ENCODE assay signal across 14 cellular contexts in genomic region chr1:222750651-222751050, GRCh38. TPM values are rescaled to one million over a fixed set of nuclear protein-coding genes. Genes with fewer than 3 reads are reported as not detected.
DNase-seq lines count a peak whose midpoint lies in the region; ATAC-seq lines count a peak whose summit lies in the region.
"Had no signal": no experiment of that assay in that cellular context is flagged by ENCODE, and none has a peak within 500 bp of the region (broad histone marks: within the 10 kb centered on the region; RNA-seq: fewer than 3 reads in every experiment).

No MANE protein-coding gene starts in this region.

- H3K27me3 Mint-ChIP-seq in activated T-cell treated with anti-CD3 and anti-CD28 coated beads, Interleukin-2, amount 50 U/mL, for 4 hours (ENCODE audit: low read depth), result no peaks in the 10 kb centered on the region

- peak; percentile 15 to 65 for DNase-seq in NOMO-1 (lab: John Stamatoyannopoulos, UW; ENCODE audit: unreplicated experiment in 2 of 2)
- no peak for DNase-seq in NOMO-1 treated with dmso at 0.1 percent for 144 hours (lab: John Stamatoyannopoulos, UW; ENCODE audit: unreplicated experiment)
- DNase-seq in RKO (ENCODE audit: low spot score), result no peak
- no peak for DNase-seq in NCI-H2227 treated with DMSO at 0.1 percent for 48 hours (lab: John Stamatoyannopoulos, UW)
- DNase-seq in activated T-cell treated with anti-CD3 and anti-CD28 coated beads, Interleukin-2, amount 50 U/mL, for 4 hours, result no peak
- DNase-seq in NCI-H2029 treated with DMSO at 0.1 percent for 48 hours (lab: John Stamatoyannopoulos, UW), result no peak
- DNase-seq: 8988T, trophoblast cell had no signal

- ATAC-seq in HG02610 (IDR thresholded peaks at IDR 0.05; ENCODE audit: unreplicated experiment) (peak; percentile 76), HG03460 (IDR thresholded peaks at IDR 0.05; ENCODE audit: unreplicated experiment) (peak; percentile 92)
- ATAC-seq in activated T-cell treated with anti-CD3 and anti-CD28 coated beads, Interleukin-2, amount 50 U/mL, for 4 hours, result no peak

- H3K36me3 Mint-ChIP-seq in activated T-cell treated with anti-CD3 and anti-CD28 coated beads, Interleukin-2, amount 50 U/mL, for 4 hours (ENCODE audit: insufficient read depth), result no peaks in the 10 kb centered on the region

- no peaks in the 10 kb centered on the region for H3K9me3 Mint-ChIP-seq in activated T-cell treated with anti-CD3 and anti-CD28 coated beads, Interleukin-2, amount 50 U/mL, for 4 hours

- H3K4me1 Mint-ChIP-seq in activated T-cell treated with anti-CD3 and anti-CD28 coated beads, Interleukin-2, amount 50 U/mL, for 4 hours (ENCODE audit: low read depth), result no peaks in the 10 kb centered on the region

- H3K4me3 Mint-ChIP-seq in activated T-cell treated with anti-CD3 and anti-CD28 coated beads, Interleukin-2, amount 50 U/mL, for 4 hours, result no peak overlapping the region

RNA-seq across cellular contexts. Expression of gene FAM177B, which starts 13.6 kb away (rescaled TPM):
- total RNA-seq in activated T-cell treated with anti-CD3 and anti-CD28 coated beads, Interleukin-2, amount 50 U/mL, for 4 hours, result not detected
- total RNA-seq: astrocyte; endothelial cell of umbilical vein; pulmonary artery endothelial cell; T-helper 2 cell treated with Interferon-gamma antibody and Interleukin-4, amounts not matched to agents 100 ng/mL and 5 ng/mL, for 36 hours had no signal

RNA-seq across cellular contexts. Expression of gene BROX, which starts 38.3 kb away (rescaled TPM):
- 10 to 100 TPM; 30.2 to 32.7 (median 30.4) TPM for total RNA-seq in activated T-cell treated with anti-CD3 and anti-CD28 coated beads, Interleukin-2, amount 50 U/mL, for 4 hours

RNA-seq across cellular contexts. Expression of gene AIDA, which starts 38.4 kb away (rescaled TPM):
- 10 to 100 TPM; 28.8 to 34.4 (median 30.1) TPM for total RNA-seq in activated T-cell treated with anti-CD3 and anti-CD28 coated beads, Interleukin-2, amount 50 U/mL, for 4 hours

Comparison
In these comparisons a context has a peak if more than half of its experiments do, and no peak if none do; other contexts are left out.
1. DNase-seq: peak in NOMO-1 (2 of 2); none in NOMO-1 treated with dmso at 0.1 percent for 144 hours (single experiment), RKO (single experiment), NCI-H2227 treated with DMSO at 0.1 percent for 48 hours (single experiment), activated T-cell treated with anti-CD3 and anti-CD28 coated beads, Interleukin-2, amount 50 U/mL, for 4 hours (single experiment) and NCI-H2029 treated with DMSO at 0.1 percent for 48 hours (single experiment).
2. ATAC-seq: peak in HG02610 (single experiment) and HG03460 (single experiment); none in activated T-cell treated with anti-CD3 and anti-CD28 coated beads, Interleukin-2, amount 50 U/mL, for 4 hours (0 of 2).